ENCODE assay signal across 11 cellular contexts in the genomic region with DNA sequence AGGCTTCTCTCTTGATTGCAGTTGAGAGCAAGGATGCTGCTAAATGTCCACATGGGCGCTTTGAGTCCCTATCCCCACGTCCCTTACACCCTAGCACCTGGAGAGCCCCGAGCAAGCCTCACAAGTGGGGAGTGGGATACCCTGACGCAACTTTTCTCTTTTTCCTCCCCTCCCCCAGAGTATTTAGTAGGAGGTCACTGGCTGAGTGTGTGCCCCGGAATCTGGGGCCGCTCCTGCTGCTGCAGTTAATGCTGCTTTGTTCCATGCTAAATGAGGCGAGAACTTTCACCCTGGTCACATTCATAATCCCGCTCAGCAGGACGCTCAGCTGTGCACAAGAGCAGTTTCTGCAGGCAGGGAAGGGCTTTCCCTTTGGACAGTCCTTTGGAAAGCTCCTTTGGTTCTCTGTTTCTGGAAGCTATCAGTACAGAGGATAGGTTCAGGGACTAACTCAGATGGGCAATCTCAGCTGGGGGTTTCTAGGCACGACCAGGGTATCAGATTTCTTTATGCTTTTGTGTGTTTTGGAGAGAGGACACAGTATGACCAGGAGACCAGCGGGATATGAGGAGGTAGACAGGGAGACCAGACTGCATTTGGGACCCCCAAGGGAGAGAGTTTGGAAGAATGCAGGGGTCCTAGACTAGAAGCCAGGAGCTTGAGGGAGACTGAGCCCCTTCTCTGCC.
DNase-seq lines count a peak whose midpoint lies in the region; ATAC-seq and TF ChIP-seq lines count a peak whose summit lies in the region.
"Had no signal": no experiment of that assay in that cellular context is flagged by ENCODE, and none has a peak within 500 bp of the region (broad histone marks: within the 10 kb centered on the region; RNA-seq: fewer than 3 reads in every experiment).

No MANE protein-coding gene starts in this region.

- ATAC-seq in GM19455 (IDR thresholded peaks at IDR 0.05; ENCODE audit: unreplicated experiment) (no peak), heart left ventricle (no peak)
- ATAC-seq: activated CD4-positive, CD25-positive, alpha-beta regulatory T cell treated with anti-CD3 and anti-CD28 coated beads, Interleukin-2, amount 50 U/mL, for 24 hours; mucosa of descending colon had no signal

- no peaks in the 10 kb centered on the region for H3K36me3 ChIP-seq in heart left ventricle

- H3K27ac ChIP-seq in heart left ventricle = no peak overlapping the region

- H3K4me1 ChIP-seq in heart left ventricle = peaks cover 0 to 10% (median 0%) of the 10 kb centered on the region in 12 donors

- in situ Hi-C loops in astrocyte of the cerebellum (cut with HindIII; ENCODE audit: low sequenced_read_pairs) = no loop called here

- 69 to 89% (median 82%) methylated on average over 11 of the region's 11 CpGs for WGBS in heart left ventricle, 4 donors

- DNase-seq in Daoy (ENCODE audit: low read depth) (peak; percentile 40), NCI-H2081 treated with DMSO at 0.1 percent for 48 hours (lab: John Stamatoyannopoulos, UW) (peak; percentile 64), astrocyte of the cerebellum (ENCODE audit: low read depth) (peak; percentile 62), midbrain (lab: John Stamatoyannopoulos, UW) (peak; percentile 36), heart left ventricle (no peak), D341Med (ENCODE audit: low spot score) (no peak)
- DNase-seq in activated naive CD4-positive, alpha-beta T cell (lab: John Stamatoyannopoulos, UW) = no peak
- DNase-seq: activated effector memory CD4-positive, alpha-beta T cell treated with anti-CD3 and anti-CD28 coated beads, Interleukin-2, amount 50 U/mL, for 16 hours; mucosa of descending colon had no signal

- TF ChIP-seq CTCF in astrocyte of the cerebellum (IDR thresholded peaks at IDR 0.05; ENCODE audit: low read depth, low read length, missing control alignments) = no peak
- TF ChIP-seq CTCF in heart left ventricle (IDR thresholded peaks at IDR 0.05) = no peak

- no peaks in the 10 kb centered on the region for H3K9me3 ChIP-seq in heart left ventricle
- H3K9me3 ChIP-seq: mucosa of descending colon had no signal

- no peaks in the 10 kb centered on the region for H3K27me3 ChIP-seq in heart left ventricle

- H3K4me3 ChIP-seq in astrocyte of the cerebellum (ENCODE audit: low read depth, low read length) (no peak overlapping the region), heart left ventricle (no peak overlapping the region)
- H3K4me3 ChIP-seq: mucosa of descending colon had no signal

- intact Hi-C loops in heart left ventricle (cut with DNase I) = no loop called here

- no peak for TF ChIP-seq POLR2A in heart left ventricle (IDR thresholded peaks at IDR 0.05)

Comparison
In these comparisons a context has a peak if more than half of its experiments do, and no peak if none do; other contexts are left out.
1. DNase-seq: peak in Daoy (single experiment), NCI-H2081 treated with DMSO at 0.1 percent for 48 hours (single experiment), astrocyte of the cerebellum (single experiment) and midbrain (single experiment); none in heart left ventricle (0 of 5), activated naive CD4-positive, alpha-beta T cell (0 of 4) and D341Med (single experiment).